ENCODE assay signal across 1 cellular context in genomic region chr6:136249811-136250685, GRCh38.
TF ChIP-seq lines count a peak whose summit lies in the region.

Gene MTFR2, minus strand, starts transcription at chr6:136250311. Its CDS starts 1,212 bp downstream, at chr6:136249099.

TF ChIP-seq in HepG2, 621 proteins besides CTCF, POLR2A, EP300 and RAD21 (continued from another document and continues in another):
- TF ChIP-seq ZNF724P (CRISPR knock-in tag; IDR thresholded peaks at IDR 0.05; ENCODE audit: borderline replicate concordance) (peak; percentile 98), ZNF331 (CRISPR knock-in tag; IDR thresholded peaks at IDR 0.05) (peak; percentile 81; the same call in 1 of the 2 replicates), PLSCR1 (CRISPR knock-in tag; IDR thresholded peaks at IDR 0.05; ENCODE audit: borderline replicate concordance) (no peak), POGZ (CRISPR knock-in tag; IDR thresholded peaks at IDR 0.05) (peak; percentile 100), CBX1 (IDR thresholded peaks at IDR 0.05; ENCODE audit: low read depth) (peak; percentile 78), NCOR1 (IDR thresholded peaks at IDR 0.05; ENCODE audit: borderline replicate concordance, low read length) (peak; percentile 56; the same call in 1 of the 2 replicates), GPBP1L1 (CRISPR knock-in tag; IDR thresholded peaks at IDR 0.05) (no peak), KLF12 (CRISPR knock-in tag; IDR thresholded peaks at IDR 0.05; ENCODE audit: borderline replicate concordance) (0 out of 2 replicates have a peak, but pooled peaks have one; percentile 52), KDM2A (CRISPR knock-in tag; IDR thresholded peaks at IDR 0.05; ENCODE audit: borderline replicate concordance, low read depth) (peak; percentile 99), SRSF1 (optimal IDR thresholded peaks at IDR 0.05; ENCODE audit: low read depth, low read length) (peak; percentile 37), KIAA2018 (CRISPR knock-in tag; IDR thresholded peaks at IDR 0.05; ENCODE audit: borderline replicate concordance) (no peak), ZNF749 (CRISPR knock-in tag; IDR thresholded peaks at IDR 0.05; ENCODE audit: borderline replicate concordance) (peak; percentile 90), ZSCAN20 (CRISPR knock-in tag; IDR thresholded peaks at IDR 0.05; ENCODE audit: borderline replicate concordance) (no peak), ZFP62 (CRISPR knock-in tag; IDR thresholded peaks at IDR 0.05) (no peak), MLX (CRISPR knock-in tag; IDR thresholded peaks at IDR 0.05) (peak; percentile 21; the same call in 1 of the 2 replicates), ZNF775 (CRISPR knock-in tag; IDR thresholded peaks at IDR 0.05; ENCODE audit: borderline replicate concordance) (no peak), TARDBP (CRISPR knock-in tag; IDR thresholded peaks at IDR 0.05) (peak; percentile 91), RELA (CRISPR knock-in tag; IDR thresholded peaks at IDR 0.05) (no peak), KMT2A (CRISPR knock-in tag; IDR thresholded peaks at IDR 0.05) (peak; percentile 99), SUZ12 (IDR thresholded peaks at IDR 0.05; ENCODE audit: low read depth, low read length) (no peak), THRA (CRISPR knock-in tag; IDR thresholded peaks at IDR 0.05; ENCODE audit: borderline replicate concordance) (peak; percentile 98), FOXJ3 (CRISPR knock-in tag; IDR thresholded peaks at IDR 0.05; ENCODE audit: borderline replicate concordance) (peak; percentile 62; the same call in 1 of the 2 replicates), RFX3 (CRISPR knock-in tag; IDR thresholded peaks at IDR 0.05) (no peak), CEBPG (CRISPR knock-in tag; IDR thresholded peaks at IDR 0.05) (peak; percentile 66), SNAPC2 (CRISPR knock-in tag; IDR thresholded peaks at IDR 0.05) (peak; percentile 82; the same call in 1 of the 2 replicates), ZNF841 (CRISPR knock-in tag; IDR thresholded peaks at IDR 0.05; ENCODE audit: borderline replicate concordance) (no peak), RFXAP (CRISPR knock-in tag; IDR thresholded peaks at IDR 0.05; ENCODE audit: borderline replicate concordance) (peak; percentile 94; the same call in 1 of the 2 replicates), PAF1 (CRISPR knock-in tag; IDR thresholded peaks at IDR 0.05) (no peak), NFKB2 (CRISPR knock-in tag; IDR thresholded peaks at IDR 0.05; ENCODE audit: borderline replicate concordance) (0 out of 2 replicates have a peak, but pooled peaks have one; percentile 19), ZBTB4 (CRISPR knock-in tag; IDR thresholded peaks at IDR 0.05; ENCODE audit: borderline replicate concordance) (0 out of 2 replicates have a peak, but pooled peaks have one; percentile 42), ZNF138 (CRISPR knock-in tag; IDR thresholded peaks at IDR 0.05; ENCODE audit: low read depth) (0 out of 2 replicates have a peak, but pooled peaks have one; percentile 35), POLR2AphosphoS2 (IDR thresholded peaks at IDR 0.05; ENCODE audit: low read depth, low read length) (peak; percentile 99), POGK (CRISPR knock-in tag; conservative IDR thresholded peaks at IDR 0.05) (peak; percentile 89; the same call in 1 of the 2 replicates), CREM (IDR thresholded peaks at IDR 0.05) (peak; percentile 94), CREM (CRISPR knock-in tag; IDR thresholded peaks at IDR 0.05) (0 out of 2 replicates have a peak, but pooled peaks have one; percentile 61), ZBTB49 (CRISPR knock-in tag; IDR thresholded peaks at IDR 0.05; ENCODE audit: borderline replicate concordance) (no peak), NONO (IDR thresholded peaks at IDR 0.05) (no peak), NONO (CRISPR knock-in tag; conservative IDR thresholded peaks at IDR 0.05) (peak; percentile 63), YEATS2 (CRISPR knock-in tag; IDR thresholded peaks at IDR 0.05; ENCODE audit: borderline replicate concordance) (peak; percentile 89; the same call in 1 of the 2 replicates), ZNF260 (CRISPR knock-in tag; IDR thresholded peaks at IDR 0.05; ENCODE audit: borderline replicate concordance, low read depth) (no peak)
